In genomic region chr15:61118885-61119284, GRCh38 we compare ENCODE assay signal across 15 cellular contexts.
DNase-seq lines count a peak whose midpoint lies in the region; ATAC-seq and TF ChIP-seq lines count a peak whose summit lies in the region.
"Had no signal": no experiment of that assay in that cellular context is flagged by ENCODE, and none has a peak within 500 bp of the region (broad histone marks: within the 10 kb centered on the region; RNA-seq: fewer than 3 reads in every experiment).

No MANE protein-coding gene starts in this region.

- no peak overlapping the region for H3K9ac ChIP-seq in OCI-LY3 (ENCODE audit: low read length)

- H4K20me1 ChIP-seq in OCI-LY3 (ENCODE audit: insufficient read depth, low read length): no peaks in the 10 kb centered on the region

- no peaks in the 10 kb centered on the region for H3K36me3 ChIP-seq in OCI-LY3 (replicated peaks; ENCODE audit: low read depth, low read length)
- H3K36me3 ChIP-seq in psoas muscle (ENCODE audit: insufficient read depth in 1 of 2, low read depth in 1 of 2): no peaks in the 10 kb centered on the region
- H3K36me3 ChIP-seq: colonic mucosa had no signal

- intact Hi-C loops in psoas muscle (cut with DNase I): no loop called here

- TF ChIP-seq CTCF in GM12874 (IDR thresholded peaks at IDR 0.05; ENCODE audit: insufficient read depth, low read depth, low read length) (peak; percentile 43; the same call in 1 of the 2 replicates), OCI-LY3 (IDR thresholded peaks at IDR 0.05; ENCODE audit: low read depth, low read length) (peak; percentile 32; the same call in 1 of the 2 replicates), epithelial cell of proximal tubule (conservative IDR thresholded peaks at IDR 0.05; ENCODE audit: low read depth, low read length) (peak; percentile 26), psoas muscle (IDR thresholded peaks at IDR 0.05) (peak; percentile 21)

- peaks cover 4% of the 10 kb centered on the region for H3K4me1 ChIP-seq in OCI-LY3 (ENCODE audit: low read length)
- H3K4me1 ChIP-seq in psoas muscle: peaks cover 39% of the 10 kb centered on the region
- H3K4me1 ChIP-seq: colonic mucosa had no signal

- DNase-seq in epithelial cell of proximal tubule (ENCODE audit: low read depth): no peak
- DNase-seq in psoas muscle: no peak
- no peak for DNase-seq in NCI-H2196 treated with DMSO at 0.1 percent for 48 hours (lab: John Stamatoyannopoulos, UW; ENCODE audit: unreplicated experiment)
- DNase-seq in activated CD8-positive, alpha-beta memory T cell treated with anti-CD3 and anti-CD28 coated beads, Interleukin-2, amount 50 U/mL, for 48 hours: no peak
- DNase-seq: activated T-cell treated with anti-CD3 and anti-CD28 coated beads, Interleukin-2, amount 50 U/mL, for 72 hours; CD4-positive, alpha-beta memory T cell; colonic mucosa; NCI-H1105 treated with DMSO at 0.1 percent for 48 hours; NCI-H226; T-helper 17 cell; trophoblast cell had no signal

- no peaks in the 10 kb centered on the region for H3K9me3 ChIP-seq in OCI-LY3 (ENCODE audit: insufficient read depth, low read length)
- no peaks in the 10 kb centered on the region for H3K9me3 ChIP-seq in psoas muscle
- H3K9me3 ChIP-seq: colonic mucosa had no signal

- ATAC-seq in psoas muscle (peak in 1 of 4 donors; percentile 60), GM21528 (IDR thresholded peaks at IDR 0.05; ENCODE audit: low FRiP score, unreplicated experiment) (no peak)
- ATAC-seq: activated T-cell treated with anti-CD3 and anti-CD28 coated beads, Interleukin-2, amount 50 U/mL, for 72 hours; stimulated activated effector memory CD8-positive, alpha-beta T cell treated with anti-CD3 and anti-CD28 coated beads, Interleukin-12 subunit alpha, Interleukin-12 subunit beta, amount 100 ng/mL, for 72 hours; T-helper 17 cell had no signal

- WGBS in psoas muscle, 3 donors: 83 to 88% (median 87%) methylated on average over 11 of the region's 11 CpGs

- H3K27me3 ChIP-seq in OCI-LY3 (ENCODE audit: low read depth, low read length) (peaks cover 15% of the 10 kb centered on the region), psoas muscle (ENCODE audit: insufficient read depth in 3 of 3, low read length in 2 of 3) (no peaks in the 10 kb centered on the region)
- H3K27me3 ChIP-seq: colonic mucosa had no signal

- no peak overlapping the region for H3K27ac ChIP-seq in OCI-LY3 (ENCODE audit: low read length)
- no peak overlapping the region for H3K27ac ChIP-seq in psoas muscle
- H3K27ac ChIP-seq: colonic mucosa had no signal

- no peak overlapping the region for H2AFZ ChIP-seq in OCI-LY3 (ENCODE audit: low read depth, low read length)

- H3K4me3 ChIP-seq in OCI-LY3 (ENCODE audit: low read length) (no peak overlapping the region), epithelial cell of proximal tubule (ENCODE audit: low read depth, low read length) (no peak overlapping the region), psoas muscle (no peak overlapping the region)
- H3K4me3 ChIP-seq: colonic mucosa had no signal

- no peak overlapping the region for H3K4me2 ChIP-seq in OCI-LY3 (ENCODE audit: low read length)

- no peaks in the 10 kb centered on the region for H3K79me2 ChIP-seq in OCI-LY3 (ENCODE audit: low read length)
